In the genomic region with DNA sequence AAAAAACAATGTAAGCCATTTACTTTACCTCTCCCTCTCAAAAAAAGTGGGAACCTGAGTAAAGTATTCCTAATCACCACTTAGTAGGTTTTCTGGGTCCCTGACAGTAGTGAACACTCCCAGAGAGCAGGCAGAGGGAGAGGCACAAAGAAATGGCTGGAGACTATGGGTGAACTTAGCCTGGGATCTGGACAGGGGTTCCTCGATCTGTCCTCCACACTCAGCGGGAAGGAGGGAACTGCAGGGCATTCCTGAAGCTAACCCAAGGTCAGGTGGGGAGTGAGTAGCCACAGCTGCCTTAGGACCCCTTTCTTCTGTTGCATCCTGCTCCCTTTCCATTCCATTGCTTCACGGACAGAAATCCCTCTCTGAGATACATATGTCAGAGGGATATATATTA, we compare ENCODE assay signal across 2 cellular contexts.
TF ChIP-seq lines count a peak whose summit lies in the region.

No MANE protein-coding gene starts in this region.

TF ChIP-seq in H1, 55 proteins besides CTCF, POLR2A, EP300 and RAD21:
- TF ChIP-seq TCF12 (IDR thresholded peaks at IDR 0.05; ENCODE audit: low read depth, low read length) (no peak), GABPA (IDR thresholded peaks at IDR 0.05; ENCODE audit: borderline replicate concordance, insufficient read depth, low read length) (no peak), HDAC2 (IDR thresholded peaks at IDR 0.05; ENCODE audit: borderline replicate concordance in 1 of 2, low read depth in 2 of 2, low read length in 2 of 2) (no peak), CHD1 (IDR thresholded peaks at IDR 0.05; ENCODE audit: low read depth, low read length) (no peak)

TF ChIP-seq in HepG2, 621 proteins besides CTCF, POLR2A, EP300 and RAD21:
- TF ChIP-seq DNMT1 (CRISPR knock-in tag; IDR thresholded peaks at IDR 0.05) (no peak), BRD4 (CRISPR knock-in tag; IDR thresholded peaks at IDR 0.05) (no peak), HOXA5 (CRISPR knock-in tag; IDR thresholded peaks at IDR 0.05) (no peak), ZNF703 (CRISPR knock-in tag; IDR thresholded peaks at IDR 0.05; ENCODE audit: borderline replicate concordance) (no peak), ZBTB20 (CRISPR knock-in tag; IDR thresholded peaks at IDR 0.05; ENCODE audit: borderline replicate concordance, low read depth) (no peak), ZNF547 (CRISPR knock-in tag; IDR thresholded peaks at IDR 0.05) (no peak), TCF12 (IDR thresholded peaks at IDR 0.05) (no peak), TCF12 (CRISPR knock-in tag; IDR thresholded peaks at IDR 0.05) (no peak), HNRNPLL (IDR thresholded peaks at IDR 0.05; ENCODE audit: low read depth, low read length, poor library complexity, severe bottlenecking) (no peak), ZNF761 (CRISPR knock-in tag; conservative IDR thresholded peaks at IDR 0.05) (no peak), ZIK1 (CRISPR knock-in tag; IDR thresholded peaks at IDR 0.05; ENCODE audit: borderline replicate concordance, low read depth) (no peak), BRF2 (CRISPR knock-in tag; IDR thresholded peaks at IDR 0.05) (no peak), ZNF616 (CRISPR knock-in tag; IDR thresholded peaks at IDR 0.05; ENCODE audit: low read depth) (no peak), MAX (IDR thresholded peaks at IDR 0.05) (no peak), HDAC2 (CRISPR knock-in tag; IDR thresholded peaks at IDR 0.05) (no peak), TSC22D2 (CRISPR knock-in tag; IDR thresholded peaks at IDR 0.05; ENCODE audit: borderline replicate concordance) (no peak), FOXJ3 (CRISPR knock-in tag; IDR thresholded peaks at IDR 0.05; ENCODE audit: borderline replicate concordance) (no peak), MAFG (CRISPR knock-in tag; IDR thresholded peaks at IDR 0.05) (no peak), KAT7 (CRISPR knock-in tag; IDR thresholded peaks at IDR 0.05; ENCODE audit: borderline replicate concordance) (no peak)
- TF ChIP-seq, protein P1, sequence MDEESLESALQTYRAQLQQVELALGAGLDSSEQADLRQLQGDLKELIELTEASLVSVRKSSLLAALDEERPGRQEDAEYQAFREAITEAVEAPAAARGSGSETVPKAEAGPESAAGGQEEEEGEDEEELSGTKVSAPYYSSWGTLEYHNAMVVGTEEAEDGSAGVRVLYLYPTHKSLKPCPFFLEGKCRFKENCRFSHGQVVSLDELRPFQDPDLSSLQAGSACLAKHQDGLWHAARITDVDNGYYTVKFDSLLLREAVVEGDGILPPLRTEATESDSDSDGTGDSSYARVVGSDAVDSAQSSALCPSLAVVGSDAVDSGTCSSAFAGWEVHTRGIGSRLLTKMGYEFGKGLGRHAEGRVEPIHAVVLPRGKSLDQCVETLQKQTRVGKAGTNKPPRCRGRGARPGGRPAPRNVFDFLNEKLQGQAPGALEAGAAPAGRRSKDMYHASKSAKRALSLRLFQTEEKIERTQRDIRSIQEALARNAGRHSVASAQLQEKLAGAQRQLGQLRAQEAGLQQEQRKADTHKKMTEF (CRISPR knock-in tag; IDR thresholded peaks at IDR 0.05), result no peak
- TF ChIP-seq, protein P2, sequence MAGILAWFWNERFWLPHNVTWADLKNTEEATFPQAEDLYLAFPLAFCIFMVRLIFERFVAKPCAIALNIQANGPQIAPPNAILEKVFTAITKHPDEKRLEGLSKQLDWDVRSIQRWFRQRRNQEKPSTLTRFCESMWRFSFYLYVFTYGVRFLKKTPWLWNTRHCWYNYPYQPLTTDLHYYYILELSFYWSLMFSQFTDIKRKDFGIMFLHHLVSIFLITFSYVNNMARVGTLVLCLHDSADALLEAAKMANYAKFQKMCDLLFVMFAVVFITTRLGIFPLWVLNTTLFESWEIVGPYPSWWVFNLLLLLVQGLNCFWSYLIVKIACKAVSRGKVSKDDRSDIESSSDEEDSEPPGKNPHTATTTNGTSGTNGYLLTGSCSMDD (CRISPR knock-in tag; IDR thresholded peaks at IDR 0.05), result no peak
